In genomic region chrX:10109695-10110094, GRCh38 we compare ENCODE assay signal across 15 cellular contexts. TPM values are rescaled to one million over a fixed set of nuclear protein-coding genes. Genes with fewer than 3 reads are reported as not detected.
DNase-seq lines count a peak whose midpoint lies in the region; ATAC-seq and TF ChIP-seq lines count a peak whose summit lies in the region.
"Had no signal": no experiment of that assay in that cellular context is flagged by ENCODE, and none has a peak within 500 bp of the region (broad histone marks: within the 10 kb centered on the region; RNA-seq: fewer than 3 reads in every experiment).

No MANE protein-coding gene starts in this region.

- H3K4me1 ChIP-seq in upper lobe of left lung: peaks cover 14 to 18% (median 18%) of the 10 kb centered on the region in 4 donors

- CTCF ChIA-PET in activated CD8-positive, alpha-beta memory T cell treated with anti-CD3 and anti-CD28 coated beads, Interleukin-2, amount 10 ng/mL, durations not matched to agents 7 days and 5 days (lab: Charles Lee): interaction anchor here (2.1 to 8.0 kb wide), 4 partner anchors 9 to 26 kb away, joined by 10 to 47 read pairs (median 14); no protein-coding TSS in a partner anchor

- no peaks in the 10 kb centered on the region for H3K27me3 ChIP-seq in upper lobe of left lung

- TF ChIP-seq CTCF in upper lobe of left lung (IDR thresholded peaks at IDR 0.05): peak in 1 of 6 experiments; percentile 15

- H3K27me3 Mint-ChIP-seq in activated CD8-positive, alpha-beta memory T cell treated with anti-CD3 and anti-CD28 coated beads, Interleukin-2, amount 10 ng/mL, durations not matched to agents 7 days and 5 days: no peaks in the 10 kb centered on the region
- H3K27me3 Mint-ChIP-seq in memory B cell: no peaks in the 10 kb centered on the region

- H3K27ac Mint-ChIP-seq in activated CD8-positive, alpha-beta memory T cell treated with anti-CD3 and anti-CD28 coated beads, Interleukin-2, amount 10 ng/mL, durations not matched to agents 7 days and 5 days: peak overlapping the region; percentile 82
- H3K27ac Mint-ChIP-seq in memory B cell: peak overlapping the region; percentile 86

- no peak overlapping the region for H3K4me3 ChIP-seq in upper lobe of left lung
- H3K4me3 ChIP-seq: thoracic aorta had no signal

- DNase-seq in activated CD8-positive, alpha-beta memory T cell treated with anti-CD3 and anti-CD28 coated beads, Interleukin-2, amount 10 ng/mL, durations not matched to agents 7 days and 5 days: no peak
- no peak for DNase-seq in activated CD8-positive, alpha-beta memory T cell treated with anti-CD3 and anti-CD28 coated beads for 24 hours
- DNase-seq in cerebellar cortex (ENCODE audit: low spot score): peak; percentile 43
- no peak for DNase-seq in memory B cell (ENCODE audit: low spot score in 2 of 2)
- DNase-seq in upper lobe of left lung: peak in 1 of 2 donors; percentile 80
- DNase-seq in dedifferentiated amniotic fluid mesenchymal stem cell (ENCODE audit: extremely low spot score): no peak
- no peak for DNase-seq in NCI-H187 (lab: John Stamatoyannopoulos, UW)
- DNase-seq: activated naive CD4-positive, alpha-beta T cell treated with anti-CD3 and anti-CD28 coated beads for 36 hours; H9; Kasumi-1; NCI-H345 had no signal

- no peak for TF ChIP-seq EP300 in upper lobe of left lung (IDR thresholded peaks at IDR 0.05)

- TF ChIP-seq POLR2A in upper lobe of left lung (IDR thresholded peaks at IDR 0.05): no peak

- ATAC-seq in activated CD8-positive, alpha-beta memory T cell treated with anti-CD3 and anti-CD28 coated beads, Interleukin-2, amount 10 ng/mL, durations not matched to agents 7 days and 5 days: no peak
- ATAC-seq in memory B cell (ENCODE audit: low read depth) (no peak), upper lobe of left lung (ENCODE audit: low FRiP score in 2 of 2) (peak in 1 of 2 donors; percentile 45), HG02588 (IDR thresholded peaks at IDR 0.05; ENCODE audit: unreplicated experiment) (no peak)
- ATAC-seq: WTC11 had no signal

- H3K9me3 Mint-ChIP-seq in activated CD8-positive, alpha-beta memory T cell treated with anti-CD3 and anti-CD28 coated beads, Interleukin-2, amount 10 ng/mL, durations not matched to agents 7 days and 5 days (ENCODE audit: low read depth): no peaks in the 10 kb centered on the region
- H3K9me3 Mint-ChIP-seq in memory B cell: no peaks in the 10 kb centered on the region
- H3K9me3 Mint-ChIP-seq: activated naive CD4-positive, alpha-beta T cell treated with anti-CD3 and anti-CD28 coated beads for 36 hours; WTC11 had no signal

- peak overlapping the region in 3 of 4 donors; percentile 20 to 69 (median 56) for H3K27ac ChIP-seq in upper lobe of left lung
- H3K27ac ChIP-seq: RWPE1, thoracic aorta had no signal

- H3K4me1 Mint-ChIP-seq in activated CD8-positive, alpha-beta memory T cell treated with anti-CD3 and anti-CD28 coated beads, Interleukin-2, amount 10 ng/mL, durations not matched to agents 7 days and 5 days: peaks cover 73% of the 10 kb centered on the region
- peaks cover 41% of the 10 kb centered on the region for H3K4me1 Mint-ChIP-seq in memory B cell

- peaks cover 0 to 7% (median 0%) of the 10 kb centered on the region in 4 donors for H3K36me3 ChIP-seq in upper lobe of left lung
- H3K36me3 ChIP-seq: thoracic aorta had no signal

- no peak overlapping the region for H3K4me3 Mint-ChIP-seq in activated CD8-positive, alpha-beta memory T cell treated with anti-CD3 and anti-CD28 coated beads, Interleukin-2, amount 10 ng/mL, durations not matched to agents 7 days and 5 days
- H3K4me3 Mint-ChIP-seq in memory B cell: peak overlapping the region; percentile 47
- H3K4me3 Mint-ChIP-seq: activated naive CD4-positive, alpha-beta T cell treated with anti-CD3 and anti-CD28 coated beads for 36 hours; H9; WTC11 had no signal

- H3K36me3 Mint-ChIP-seq in activated CD8-positive, alpha-beta memory T cell treated with anti-CD3 and anti-CD28 coated beads, Interleukin-2, amount 10 ng/mL, durations not matched to agents 7 days and 5 days: peaks cover 13% of the 10 kb centered on the region
- peaks cover 2% of the 10 kb centered on the region for H3K36me3 Mint-ChIP-seq in memory B cell

- H3K9me3 ChIP-seq in upper lobe of left lung: no peaks in the 10 kb centered on the region
- H3K9me3 ChIP-seq: thoracic aorta had no signal

- 83 to 87% methylated on average over 10 to 14 of the region's 27 CpGs for WGBS in upper lobe of left lung, 2 donors

RNA-seq across cellular contexts. Expression of gene CLCN4, which starts 47.1 kb away (rescaled TPM):
- under 1 TPM; 0.03 to 0.16 TPM for total RNA-seq in activated CD8-positive, alpha-beta memory T cell treated with anti-CD3 and anti-CD28 coated beads, Interleukin-2, amount 10 ng/mL, durations not matched to agents 7 days and 5 days
- 10 to 100 TPM in 3 of 6 donors, 1 to 10 TPM in 3; 5.2 to 26.3 (median 11.7) TPM for total RNA-seq in upper lobe of left lung
- total RNA-seq: activated naive CD4-positive, alpha-beta T cell treated with anti-CD3 and anti-CD28 coated beads for 36 hours had no signal

Comparison
In these comparisons a context has a peak if more than half of its experiments do, and no peak if none do; other contexts are left out.
1. RNA of gene CLCN4, which starts 47.1 kb away (total RNA-seq): 5.2 to 26.3 TPM in upper lobe of left lung; 0.03 to 0.16 TPM in activated CD8-positive, alpha-beta memory T cell treated with anti-CD3 and anti-CD28 coated beads, Interleukin-2, amount 10 ng/mL, durations not matched to agents 7 days and 5 days; every median in the first group is over 4 times any median in the second.